In the genomic region with DNA sequence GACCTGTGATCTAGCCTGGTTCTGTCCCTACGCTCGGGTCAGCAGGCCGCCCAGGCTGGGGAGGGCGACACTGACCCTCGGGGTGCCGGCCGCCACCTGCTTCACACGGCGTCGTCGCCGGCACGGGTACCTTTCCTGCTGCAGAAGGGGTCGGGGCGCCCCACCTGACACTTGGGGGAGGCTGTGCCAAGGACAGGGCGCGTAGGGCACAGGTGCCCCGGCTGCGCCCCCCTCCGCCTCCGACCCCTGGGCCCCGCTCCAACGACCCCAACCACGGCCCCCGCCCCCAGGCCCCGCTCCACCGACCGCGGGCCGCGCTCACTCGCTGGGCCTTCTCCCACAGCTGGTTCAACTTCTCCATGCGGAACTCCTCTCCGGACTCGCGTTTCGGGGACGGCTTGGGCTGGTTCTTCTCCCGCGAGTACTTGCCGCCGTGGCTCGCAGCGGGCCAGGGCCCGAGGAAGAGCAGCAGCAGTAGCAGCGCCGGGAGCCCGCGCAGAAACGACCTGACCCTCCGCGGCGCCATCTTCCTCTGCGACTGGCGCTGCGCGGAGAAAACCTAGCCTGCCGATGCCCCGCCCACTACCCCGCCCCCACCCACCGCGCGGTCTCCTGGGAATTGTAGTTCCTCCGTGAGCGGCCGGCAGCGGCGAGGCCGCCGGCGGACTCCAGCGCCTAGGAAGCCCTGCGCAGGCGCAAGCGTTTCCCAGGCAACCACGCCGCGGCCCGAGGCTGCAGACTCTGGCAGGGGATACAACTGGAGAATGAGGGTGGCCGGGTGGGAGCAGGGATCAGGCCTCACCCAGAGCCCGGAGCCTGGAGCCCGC, we compare ENCODE assay signal across 8 cellular contexts. TPM values are rescaled to one million over a fixed set of nuclear protein-coding genes. Genes with fewer than 3 reads are reported as not detected.
DNase-seq lines count a peak whose midpoint lies in the region; ATAC-seq and TF ChIP-seq lines count a peak whose summit lies in the region.

TSS of gene LRPAP1 (minus strand) at position 536 of the 827 bp plus-strand sequence. CDS start at position 526, 10 bp downstream.

- H4K20me1 ChIP-seq in osteoblast (ENCODE audit: insufficient read depth, low read length) = peaks cover 29% of the 10 kb centered on the region

- peaks cover 19% of the 10 kb centered on the region for H3K4me1 Mint-ChIP-seq in glutamatergic neuron (ENCODE audit: low read depth, unreplicated experiment)

- H3K79me2 ChIP-seq in osteoblast (ENCODE audit: insufficient read depth, low read length) = peaks cover 48% of the 10 kb centered on the region

- H3K27ac Mint-ChIP-seq in activated naive CD4-positive, alpha-beta T cell treated with anti-CD3 and anti-CD28 coated beads, Interleukin-2, amount 50 U/mL, for 72 hours = peak within 1 kb of the TSS; percentile 87 to 98
- H3K27ac Mint-ChIP-seq in glutamatergic neuron (ENCODE audit: unreplicated experiment) = peak within 1 kb of the TSS; percentile 92

- peak within 1 kb of the TSS; percentile 71 for H3K4me3 ChIP-seq in NB4 (ENCODE audit: low read depth, low read length)
- peak within 1 kb of the TSS; percentile 95 for H3K4me3 ChIP-seq in osteoblast (ENCODE audit: insufficient read depth, low read length)
- peak within 1 kb of the TSS; percentile 86 for H3K4me3 ChIP-seq in thoracic aorta

- peaks cover 18% of the 10 kb centered on the region for H3K27me3 Mint-ChIP-seq in glutamatergic neuron (ENCODE audit: unreplicated experiment)

- peak within 1 kb of the TSS; percentile 97 for H3K4me2 ChIP-seq in osteoblast (ENCODE audit: insufficient read depth, low read length)

- TF ChIP-seq CTCF in NB4 (IDR thresholded peaks at IDR 0.05; ENCODE audit: low read depth, low read length) (no peak), glutamatergic neuron (IDR thresholded peaks at IDR 0.05; ENCODE audit: partially characterized antibody, unreplicated experiment) (no peak), osteoblast (IDR thresholded peaks at IDR 0.05; ENCODE audit: extremely low read depth, low read depth, low read length) (no peak), thoracic aorta (IDR thresholded peaks at IDR 0.05) (no peak)

- H3K4me3 Mint-ChIP-seq in glutamatergic neuron (ENCODE audit: unreplicated experiment) = peak within 1 kb of the TSS; percentile 99

- DNase-seq in GM03348 (ENCODE audit: low spot score) (peak; percentile 100), HEK293T (ENCODE audit: extremely low spot score) (peak; percentile 100), NB4 (ENCODE audit: low read depth) (peak; percentile 91), SKM-1 (lab: John Stamatoyannopoulos, UW; ENCODE audit: unreplicated experiment) (peak; percentile 89), glutamatergic neuron (peak; percentile 97), osteoblast (ENCODE audit: insufficient read length, low spot score, missing footprints) (peak; percentile 100), thoracic aorta (ENCODE audit: low spot score) (peak; percentile 70)
- peak; percentile 87 to 88 for DNase-seq in activated naive CD4-positive, alpha-beta T cell treated with anti-CD3 and anti-CD28 coated beads, Interleukin-2, amount 50 U/mL, for 72 hours (ENCODE audit: low spot score in 2 of 2)

- H2AFZ ChIP-seq in osteoblast (ENCODE audit: low read length) = peak within 1 kb of the TSS; percentile 97

- peak; percentile 97 for TF ChIP-seq POLR2A in NB4 (IDR thresholded peaks at IDR 0.05; ENCODE audit: extremely low read depth, insufficient read length)

- CTCF ChIA-PET in HEK293T (lab: Yijun Ruan, JAX) = no interaction called here

- no peaks in the 10 kb centered on the region for H3K27me3 ChIP-seq in osteoblast (ENCODE audit: insufficient read depth, low read length)
- no peaks in the 10 kb centered on the region for H3K27me3 ChIP-seq in thoracic aorta (replicated peaks; ENCODE audit: insufficient read depth)

- H3K27ac ChIP-seq in osteoblast (ENCODE audit: low read depth, low read length) (peak within 1 kb of the TSS; percentile 48), thoracic aorta (peak within 1 kb of the TSS; percentile 41 to 48)

- H3K36me3 ChIP-seq in osteoblast (ENCODE audit: insufficient read depth, low read length) (peaks cover 5% of the 10 kb centered on the region), thoracic aorta (no peaks in the 10 kb centered on the region)

- POLR2A ChIA-PET in HEK293T (lab: Yijun Ruan, JAX) = no interaction called here

- H3K9me3 ChIP-seq in osteoblast (ENCODE audit: low read depth, low read length) (no peaks in the 10 kb centered on the region), thoracic aorta (no peaks in the 10 kb centered on the region)

- H3K36me3 Mint-ChIP-seq in activated naive CD4-positive, alpha-beta T cell treated with anti-CD3 and anti-CD28 coated beads, Interleukin-2, amount 50 U/mL, for 72 hours = peaks cover 5 to 9% of the 10 kb centered on the region in 2 donors
- H3K36me3 Mint-ChIP-seq in glutamatergic neuron (ENCODE audit: unreplicated experiment) = peaks cover 6% of the 10 kb centered on the region

- ATAC-seq in activated naive CD4-positive, alpha-beta T cell treated with anti-CD3 and anti-CD28 coated beads, Interleukin-2, amount 50 U/mL, for 72 hours = peak; percentile 92
- peak; percentile 99 for ATAC-seq in thoracic aorta (ENCODE audit: insufficient number of reproducible peaks, low FRiP score, low read depth)

- H3K9me3 Mint-ChIP-seq in activated naive CD4-positive, alpha-beta T cell treated with anti-CD3 and anti-CD28 coated beads, Interleukin-2, amount 50 U/mL, for 72 hours = peaks cover 5% of the 10 kb centered on the region in 2 donors
- peaks cover 5% of the 10 kb centered on the region for H3K9me3 Mint-ChIP-seq in glutamatergic neuron (ENCODE audit: unreplicated experiment)

- H3K4me1 ChIP-seq in osteoblast (ENCODE audit: insufficient read depth, low read length) (peaks cover 15% of the 10 kb centered on the region), thoracic aorta (ENCODE audit: control insufficient read depth in 1 of 2, low read depth in 2 of 2) (peaks cover 14 to 32% of the 10 kb centered on the region in 2 donors)

TF ChIP-seq in HEK293T, 16 proteins besides CTCF, POLR2A, EP300 and RAD21:
- TF ChIP-seq NFRKB (IDR thresholded peaks at IDR 0.05) (no peak), L3MBTL2 (conservative IDR thresholded peaks at IDR 0.05) (peak; percentile 60), CTBP1 (IDR thresholded peaks at IDR 0.05; ENCODE audit: borderline replicate concordance) (no peak), PKNOX1 (IDR thresholded peaks at IDR 0.05) (no peak)

RNA-seq across cellular contexts. Expression of gene LRPAP1, which starts in this region (rescaled TPM):
- total RNA-seq in activated naive CD4-positive, alpha-beta T cell treated with anti-CD3 and anti-CD28 coated beads, Interleukin-2, amount 50 U/mL, for 72 hours = 10 to 100 TPM; 44.9 to 48.7 TPM
- total RNA-seq in glutamatergic neuron (ENCODE audit: unreplicated experiment) (68.5 TPM), osteoblast (79.3 and 82.9 TPM in 2 replicates), thoracic aorta (100 to 1,000 TPM; 155 to 263 TPM)

Comparison
In these comparisons a context has a peak if more than half of its experiments do, and no peak if none do; other contexts are left out.
1. Peak in every context shown above with its lines: DNase-seq, ATAC-seq, H3K4me3 ChIP-seq and H3K27ac ChIP-seq.